In genomic region chr3:161372321-161373260, GRCh38 we compare ENCODE assay signal across 8 cellular contexts. TPM values are rescaled to one million over a fixed set of nuclear protein-coding genes. Genes with fewer than 3 reads are reported as not detected.
DNase-seq lines count a peak whose midpoint lies in the region; ATAC-seq and TF ChIP-seq lines count a peak whose summit lies in the region.

No MANE protein-coding gene starts in this region.

- peaks cover 12% of the 10 kb centered on the region for H3K4me1 Mint-ChIP-seq in neural crest cell

- peak overlapping the region; percentile 87 for H3K4me3 Mint-ChIP-seq in neural crest cell

- H3K9me3 Mint-ChIP-seq in neural crest cell = no peaks in the 10 kb centered on the region

- peak; percentile 43 to 54 for ATAC-seq in activated CD4-positive, CD25-positive, alpha-beta regulatory T cell treated with anti-CD3 and anti-CD28 coated beads, Interleukin-2, amount 50 U/mL, for 24 hours
- peak; percentile 50 for ATAC-seq in HG02798 (IDR thresholded peaks at IDR 0.05; ENCODE audit: poor library complexity, unreplicated experiment)
- no peak for ATAC-seq in HG03280 (IDR thresholded peaks at IDR 0.05; ENCODE audit: unreplicated experiment)

- DNase-seq in activated CD4-positive, CD25-positive, alpha-beta regulatory T cell (lab: John Stamatoyannopoulos, UW) = no peak
- DNase-seq in NCI-H2171 treated with DMSO at 0.1 percent for 48 hours (lab: John Stamatoyannopoulos, UW) (peak; percentile 87), activated gamma-delta T cell treated with Interleukin-2 at 50 U/mL for 16 hours (peak; percentile 17), germinal center (ENCODE audit: low spot score) (peak; percentile 14), neural crest cell (ENCODE audit: low read depth, low spot score) (peak; percentile 25)

- peaks cover 70% of the 10 kb centered on the region for H3K27me3 Mint-ChIP-seq in neural crest cell (ENCODE audit: low read depth)

- H3K36me3 Mint-ChIP-seq in neural crest cell (ENCODE audit: low read depth) = no peaks in the 10 kb centered on the region

- TF ChIP-seq CTCF in neural crest cell (conservative IDR thresholded peaks at IDR 0.05) = no peak

- peak overlapping the region; percentile 8 for H3K27ac Mint-ChIP-seq in neural crest cell (ENCODE audit: unreplicated experiment)

RNA-seq across cellular contexts. Expression of gene SPTSSB, which starts 1.3 kb away (rescaled TPM):
- 0.20 and 0.42 TPM in 2 replicates for total RNA-seq in neural crest cell

Comparison
In these comparisons a context has a peak if more than half of its experiments do, and no peak if none do; other contexts are left out.
1. DNase-seq: peak in NCI-H2171 treated with DMSO at 0.1 percent for 48 hours (single experiment), activated gamma-delta T cell treated with Interleukin-2 at 50 U/mL for 16 hours (single experiment), germinal center (single experiment) and neural crest cell (single experiment); none in activated CD4-positive, CD25-positive, alpha-beta regulatory T cell (0 of 4).